In the genomic region with DNA sequence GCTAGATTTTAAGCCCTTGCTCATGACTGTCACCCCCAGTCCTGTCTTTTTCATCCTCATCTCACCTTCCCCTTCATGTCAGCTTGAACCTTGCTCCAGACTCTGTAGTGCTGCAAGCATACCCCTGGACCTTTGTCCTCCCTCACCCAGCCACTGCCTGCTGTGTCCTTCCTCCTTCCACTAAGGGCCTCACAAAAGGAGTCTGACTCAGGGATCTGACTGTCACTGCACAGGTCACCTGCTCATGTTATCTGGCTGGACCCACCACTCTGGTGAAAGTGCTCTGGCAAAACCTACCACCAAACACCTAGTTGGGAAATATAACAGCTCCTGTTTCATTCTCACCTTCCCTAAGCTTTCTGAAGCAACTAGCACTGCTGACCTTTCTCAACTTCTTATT, we compare ENCODE assay signal across 2 cellular contexts.
TF ChIP-seq lines count a peak whose summit lies in the region.

No MANE protein-coding gene starts in this region.

TF ChIP-seq in WTC11, 78 proteins besides CTCF, POLR2A, EP300 and RAD21 (continued from another document):
- TF ChIP-seq, protein P1, sequence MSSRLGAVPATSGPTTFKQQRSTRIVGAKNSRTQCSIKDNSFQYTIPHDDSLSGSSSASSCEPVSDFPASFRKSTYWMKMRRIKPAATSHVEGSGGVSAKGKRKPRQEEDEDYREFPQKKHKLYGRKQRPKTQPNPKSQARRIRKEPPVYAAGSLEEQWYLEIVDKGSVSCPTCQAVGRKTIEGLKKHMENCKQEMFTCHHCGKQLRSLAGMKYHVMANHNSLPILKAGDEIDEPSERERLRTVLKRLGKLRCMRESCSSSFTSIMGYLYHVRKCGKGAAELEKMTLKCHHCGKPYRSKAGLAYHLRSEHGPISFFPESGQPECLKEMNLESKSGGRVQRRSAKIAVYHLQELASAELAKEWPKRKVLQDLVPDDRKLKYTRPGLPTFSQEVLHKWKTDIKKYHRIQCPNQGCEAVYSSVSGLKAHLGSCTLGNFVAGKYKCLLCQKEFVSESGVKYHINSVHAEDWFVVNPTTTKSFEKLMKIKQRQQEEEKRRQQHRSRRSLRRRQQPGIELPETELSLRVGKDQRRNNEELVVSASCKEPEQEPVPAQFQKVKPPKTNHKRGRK (CRISPR knock-in tag; IDR thresholded peaks at IDR 0.05; ENCODE audit: borderline replicate concordance) = no peak
- no peak for TF ChIP-seq NR3C1 (CRISPR knock-in tag; conservative IDR thresholded peaks at IDR 0.05; ENCODE audit: low read depth)
- TF ChIP-seq EMX1 (CRISPR knock-in tag; IDR thresholded peaks at IDR 0.05) = no peak
- no peak for TF ChIP-seq ZNF317 (CRISPR knock-in tag; IDR thresholded peaks at IDR 0.05; ENCODE audit: borderline replicate concordance, low read depth)
- TF ChIP-seq, protein P2, sequence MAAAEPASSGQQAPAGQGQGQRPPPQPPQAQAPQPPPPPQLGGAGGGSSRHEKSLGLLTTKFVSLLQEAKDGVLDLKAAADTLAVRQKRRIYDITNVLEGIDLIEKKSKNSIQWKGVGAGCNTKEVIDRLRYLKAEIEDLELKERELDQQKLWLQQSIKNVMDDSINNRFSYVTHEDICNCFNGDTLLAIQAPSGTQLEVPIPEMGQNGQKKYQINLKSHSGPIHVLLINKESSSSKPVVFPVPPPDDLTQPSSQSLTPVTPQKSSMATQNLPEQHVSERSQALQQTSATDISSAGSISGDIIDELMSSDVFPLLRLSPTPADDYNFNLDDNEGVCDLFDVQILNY (CRISPR knock-in tag; IDR thresholded peaks at IDR 0.05) = no peak
TF ChIP-seq in WTC11: peak in this region for 0.

TF ChIP-seq in HepG2, 621 proteins besides CTCF, POLR2A, EP300 and RAD21 (continued from another document and continues in another):
- TF ChIP-seq, protein P3, sequence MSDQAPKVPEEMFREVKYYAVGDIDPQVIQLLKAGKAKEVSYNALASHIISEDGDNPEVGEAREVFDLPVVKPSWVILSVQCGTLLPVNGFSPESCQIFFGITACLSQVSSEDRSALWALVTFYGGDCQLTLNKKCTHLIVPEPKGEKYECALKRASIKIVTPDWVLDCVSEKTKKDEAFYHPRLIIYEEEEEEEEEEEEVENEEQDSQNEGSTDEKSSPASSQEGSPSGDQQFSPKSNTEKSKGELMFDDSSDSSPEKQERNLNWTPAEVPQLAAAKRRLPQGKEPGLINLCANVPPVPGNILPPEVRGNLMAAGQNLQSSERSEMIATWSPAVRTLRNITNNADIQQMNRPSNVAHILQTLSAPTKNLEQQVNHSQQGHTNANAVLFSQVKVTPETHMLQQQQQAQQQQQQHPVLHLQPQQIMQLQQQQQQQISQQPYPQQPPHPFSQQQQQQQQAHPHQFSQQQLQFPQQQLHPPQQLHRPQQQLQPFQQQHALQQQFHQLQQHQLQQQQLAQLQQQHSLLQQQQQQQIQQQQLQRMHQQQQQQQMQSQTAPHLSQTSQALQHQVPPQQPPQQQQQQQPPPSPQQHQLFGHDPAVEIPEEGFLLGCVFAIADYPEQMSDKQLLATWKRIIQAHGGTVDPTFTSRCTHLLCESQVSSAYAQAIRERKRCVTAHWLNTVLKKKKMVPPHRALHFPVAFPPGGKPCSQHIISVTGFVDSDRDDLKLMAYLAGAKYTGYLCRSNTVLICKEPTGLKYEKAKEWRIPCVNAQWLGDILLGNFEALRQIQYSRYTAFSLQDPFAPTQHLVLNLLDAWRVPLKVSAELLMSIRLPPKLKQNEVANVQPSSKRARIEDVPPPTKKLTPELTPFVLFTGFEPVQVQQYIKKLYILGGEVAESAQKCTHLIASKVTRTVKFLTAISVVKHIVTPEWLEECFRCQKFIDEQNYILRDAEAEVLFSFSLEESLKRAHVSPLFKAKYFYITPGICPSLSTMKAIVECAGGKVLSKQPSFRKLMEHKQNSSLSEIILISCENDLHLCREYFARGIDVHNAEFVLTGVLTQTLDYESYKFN (CRISPR knock-in tag; conservative IDR thresholded peaks at IDR 0.05) = peak; percentile 68
- TF ChIP-seq, protein P4, sequence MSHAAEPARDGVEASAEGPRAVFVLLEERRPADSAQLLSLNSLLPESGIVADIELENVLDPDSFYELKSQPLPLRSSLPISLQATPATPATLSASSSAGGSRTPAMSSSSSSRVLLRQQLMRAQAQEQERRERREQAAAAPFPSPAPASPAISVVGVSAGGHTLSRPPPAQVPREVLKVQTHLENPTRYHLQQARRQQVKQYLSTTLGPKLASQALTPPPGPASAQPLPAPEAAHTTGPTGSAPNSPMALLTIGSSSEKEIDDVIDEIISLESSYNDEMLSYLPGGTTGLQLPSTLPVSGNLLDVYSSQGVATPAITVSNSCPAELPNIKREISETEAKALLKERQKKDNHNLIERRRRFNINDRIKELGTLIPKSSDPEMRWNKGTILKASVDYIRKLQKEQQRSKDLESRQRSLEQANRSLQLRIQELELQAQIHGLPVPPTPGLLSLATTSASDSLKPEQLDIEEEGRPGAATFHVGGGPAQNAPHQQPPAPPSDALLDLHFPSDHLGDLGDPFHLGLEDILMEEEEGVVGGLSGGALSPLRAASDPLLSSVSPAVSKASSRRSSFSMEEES (CRISPR knock-in tag; IDR thresholded peaks at IDR 0.05) = peak; percentile 24; the same call in 1 of the 2 replicates
- TF ChIP-seq, protein P5, sequence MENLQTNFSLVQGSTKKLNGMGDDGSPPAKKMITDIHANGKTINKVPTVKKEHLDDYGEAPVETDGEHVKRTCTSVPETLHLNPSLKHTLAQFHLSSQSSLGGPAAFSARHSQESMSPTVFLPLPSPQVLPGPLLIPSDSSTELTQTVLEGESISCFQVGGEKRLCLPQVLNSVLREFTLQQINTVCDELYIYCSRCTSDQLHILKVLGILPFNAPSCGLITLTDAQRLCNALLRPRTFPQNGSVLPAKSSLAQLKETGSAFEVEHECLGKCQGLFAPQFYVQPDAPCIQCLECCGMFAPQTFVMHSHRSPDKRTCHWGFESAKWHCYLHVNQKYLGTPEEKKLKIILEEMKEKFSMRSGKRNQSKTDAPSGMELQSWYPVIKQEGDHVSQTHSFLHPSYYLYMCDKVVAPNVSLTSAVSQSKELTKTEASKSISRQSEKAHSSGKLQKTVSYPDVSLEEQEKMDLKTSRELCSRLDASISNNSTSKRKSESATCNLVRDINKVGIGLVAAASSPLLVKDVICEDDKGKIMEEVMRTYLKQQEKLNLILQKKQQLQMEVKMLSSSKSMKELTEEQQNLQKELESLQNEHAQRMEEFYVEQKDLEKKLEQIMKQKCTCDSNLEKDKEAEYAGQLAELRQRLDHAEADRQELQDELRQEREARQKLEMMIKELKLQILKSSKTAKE (CRISPR knock-in tag; IDR thresholded peaks at IDR 0.05; ENCODE audit: borderline replicate concordance) = peak; percentile 28; the same call in 1 of the 2 replicates
- TF ChIP-seq ZNF34 (CRISPR knock-in tag; IDR thresholded peaks at IDR 0.05; ENCODE audit: borderline replicate concordance) = no peak
- TF ChIP-seq, protein P6, sequence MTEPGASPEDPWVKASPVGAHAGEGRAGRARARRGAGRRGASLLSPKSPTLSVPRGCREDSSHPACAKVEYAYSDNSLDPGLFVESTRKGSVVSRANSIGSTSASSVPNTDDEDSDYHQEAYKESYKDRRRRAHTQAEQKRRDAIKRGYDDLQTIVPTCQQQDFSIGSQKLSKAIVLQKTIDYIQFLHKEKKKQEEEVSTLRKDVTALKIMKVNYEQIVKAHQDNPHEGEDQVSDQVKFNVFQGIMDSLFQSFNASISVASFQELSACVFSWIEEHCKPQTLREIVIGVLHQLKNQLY (CRISPR knock-in tag; IDR thresholded peaks at IDR 0.05) = peak; percentile 27; the same call in 1 of the 2 replicates
- peak; percentile 64 for TF ChIP-seq HNF4G (IDR thresholded peaks at IDR 0.05; ENCODE audit: borderline replicate concordance, low read depth, low read length)
- TF ChIP-seq HNF4G (CRISPR knock-in tag; IDR thresholded peaks at IDR 0.05; ENCODE audit: borderline replicate concordance, low read depth) = peak; percentile 79; the same call in 1 of the 2 replicates
- TF ChIP-seq ZNF547 (CRISPR knock-in tag; IDR thresholded peaks at IDR 0.05) = no peak
- TF ChIP-seq, protein P7, sequence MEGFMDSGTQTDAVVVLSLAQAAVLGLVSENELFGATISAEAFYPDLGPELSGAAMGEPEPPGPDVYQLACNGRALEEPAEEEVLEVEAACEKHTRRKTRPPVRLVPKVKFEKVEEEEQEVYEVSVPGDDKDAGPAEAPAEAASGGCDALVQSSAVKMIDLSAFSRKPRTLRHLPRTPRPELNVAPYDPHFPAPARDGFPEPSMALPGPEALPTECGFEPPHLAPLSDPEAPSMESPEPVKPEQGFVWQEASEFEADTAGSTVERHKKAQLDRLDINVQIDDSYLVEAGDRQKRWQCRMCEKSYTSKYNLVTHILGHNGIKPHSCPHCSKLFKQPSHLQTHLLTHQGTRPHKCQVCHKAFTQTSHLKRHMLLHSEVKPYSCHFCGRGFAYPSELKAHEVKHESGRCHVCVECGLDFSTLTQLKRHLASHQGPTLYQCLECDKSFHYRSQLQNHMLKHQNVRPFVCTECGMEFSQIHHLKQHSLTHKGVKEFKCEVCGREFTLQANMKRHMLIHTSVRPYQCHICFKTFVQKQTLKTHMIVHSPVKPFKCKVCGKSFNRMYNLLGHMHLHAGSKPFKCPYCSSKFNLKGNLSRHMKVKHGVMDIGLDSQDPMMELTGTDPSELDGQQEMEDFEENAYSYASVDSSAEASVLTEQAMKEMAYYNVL (CRISPR knock-in tag; IDR thresholded peaks at IDR 0.05; ENCODE audit: borderline replicate concordance) = no peak
- TF ChIP-seq SATB2 (CRISPR knock-in tag; IDR thresholded peaks at IDR 0.05) = no peak
- TF ChIP-seq, protein P8, sequence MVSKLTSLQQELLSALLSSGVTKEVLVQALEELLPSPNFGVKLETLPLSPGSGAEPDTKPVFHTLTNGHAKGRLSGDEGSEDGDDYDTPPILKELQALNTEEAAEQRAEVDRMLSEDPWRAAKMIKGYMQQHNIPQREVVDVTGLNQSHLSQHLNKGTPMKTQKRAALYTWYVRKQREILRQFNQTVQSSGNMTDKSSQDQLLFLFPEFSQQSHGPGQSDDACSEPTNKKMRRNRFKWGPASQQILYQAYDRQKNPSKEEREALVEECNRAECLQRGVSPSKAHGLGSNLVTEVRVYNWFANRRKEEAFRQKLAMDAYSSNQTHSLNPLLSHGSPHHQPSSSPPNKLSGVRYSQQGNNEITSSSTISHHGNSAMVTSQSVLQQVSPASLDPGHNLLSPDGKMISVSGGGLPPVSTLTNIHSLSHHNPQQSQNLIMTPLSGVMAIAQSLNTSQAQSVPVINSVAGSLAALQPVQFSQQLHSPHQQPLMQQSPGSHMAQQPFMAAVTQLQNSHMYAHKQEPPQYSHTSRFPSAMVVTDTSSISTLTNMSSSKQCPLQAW (CRISPR knock-in tag; IDR thresholded peaks at IDR 0.05) = peak; percentile 78
- no peak for TF ChIP-seq ZNF790 (CRISPR knock-in tag; IDR thresholded peaks at IDR 0.05; ENCODE audit: borderline replicate concordance)
- TF ChIP-seq MAFF (IDR thresholded peaks at IDR 0.05; ENCODE audit: low read depth, low read length) = 0 out of 2 replicates have a peak, but pooled peaks have one; percentile 1
- TF ChIP-seq KDM1A (CRISPR knock-in tag; IDR thresholded peaks at IDR 0.05) = 0 out of 2 replicates have a peak, but pooled peaks have one; percentile 5
- peak; percentile 90 for TF ChIP-seq HNF4A (CRISPR knock-in tag; IDR thresholded peaks at IDR 0.05)
- no peak; the same call in 1 of the 2 replicates for TF ChIP-seq ETV5 (CRISPR knock-in tag; IDR thresholded peaks at IDR 0.05; ENCODE audit: borderline replicate concordance)
- TF ChIP-seq SOX13 (IDR thresholded peaks at IDR 0.05) = no peak
- no peak for TF ChIP-seq SOX13 (CRISPR knock-in tag; conservative IDR thresholded peaks at IDR 0.05 in 1 of 2, IDR thresholded peaks at IDR 0.05 in 1 of 2)
- 0 out of 2 replicates have a peak, but pooled peaks have one; percentile 34 for TF ChIP-seq MXD4 (CRISPR knock-in tag; IDR thresholded peaks at IDR 0.05)
- TF ChIP-seq FOXO1 (CRISPR knock-in tag; IDR thresholded peaks at IDR 0.05) = 0 out of 2 replicates have a peak, but pooled peaks have one; percentile 30
- TF ChIP-seq RXRA (CRISPR knock-in tag; IDR thresholded peaks at IDR 0.05) = peak; percentile 47; the same call in 1 of the 2 replicates
- TF ChIP-seq, protein P9, sequence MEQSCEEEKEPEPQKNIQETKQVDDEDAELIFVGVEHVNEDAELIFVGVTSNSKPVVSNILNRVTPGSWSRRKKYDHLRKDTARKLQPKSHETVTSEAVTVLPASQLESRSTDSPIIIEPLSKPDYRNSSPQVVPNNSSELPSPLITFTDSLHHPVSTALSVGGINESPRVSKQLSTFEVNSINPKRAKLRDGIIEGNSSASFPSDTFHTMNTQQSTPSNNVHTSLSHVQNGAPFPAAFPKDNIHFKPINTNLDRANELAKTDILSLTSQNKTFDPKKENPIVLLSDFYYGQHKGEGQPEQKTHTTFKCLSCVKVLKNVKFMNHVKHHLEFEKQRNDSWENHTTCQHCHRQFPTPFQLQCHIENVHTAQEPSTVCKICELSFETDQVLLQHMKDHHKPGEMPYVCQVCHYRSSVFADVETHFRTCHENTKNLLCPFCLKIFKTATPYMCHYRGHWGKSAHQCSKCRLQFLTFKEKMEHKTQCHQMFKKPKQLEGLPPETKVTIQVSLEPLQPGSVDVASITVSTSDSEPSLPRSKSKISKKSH (CRISPR knock-in tag; IDR thresholded peaks at IDR 0.05; ENCODE audit: borderline replicate concordance) = no peak
- no peak for TF ChIP-seq ZC3H4 (CRISPR knock-in tag; IDR thresholded peaks at IDR 0.05; ENCODE audit: borderline replicate concordance)
- TF ChIP-seq, protein P10, sequence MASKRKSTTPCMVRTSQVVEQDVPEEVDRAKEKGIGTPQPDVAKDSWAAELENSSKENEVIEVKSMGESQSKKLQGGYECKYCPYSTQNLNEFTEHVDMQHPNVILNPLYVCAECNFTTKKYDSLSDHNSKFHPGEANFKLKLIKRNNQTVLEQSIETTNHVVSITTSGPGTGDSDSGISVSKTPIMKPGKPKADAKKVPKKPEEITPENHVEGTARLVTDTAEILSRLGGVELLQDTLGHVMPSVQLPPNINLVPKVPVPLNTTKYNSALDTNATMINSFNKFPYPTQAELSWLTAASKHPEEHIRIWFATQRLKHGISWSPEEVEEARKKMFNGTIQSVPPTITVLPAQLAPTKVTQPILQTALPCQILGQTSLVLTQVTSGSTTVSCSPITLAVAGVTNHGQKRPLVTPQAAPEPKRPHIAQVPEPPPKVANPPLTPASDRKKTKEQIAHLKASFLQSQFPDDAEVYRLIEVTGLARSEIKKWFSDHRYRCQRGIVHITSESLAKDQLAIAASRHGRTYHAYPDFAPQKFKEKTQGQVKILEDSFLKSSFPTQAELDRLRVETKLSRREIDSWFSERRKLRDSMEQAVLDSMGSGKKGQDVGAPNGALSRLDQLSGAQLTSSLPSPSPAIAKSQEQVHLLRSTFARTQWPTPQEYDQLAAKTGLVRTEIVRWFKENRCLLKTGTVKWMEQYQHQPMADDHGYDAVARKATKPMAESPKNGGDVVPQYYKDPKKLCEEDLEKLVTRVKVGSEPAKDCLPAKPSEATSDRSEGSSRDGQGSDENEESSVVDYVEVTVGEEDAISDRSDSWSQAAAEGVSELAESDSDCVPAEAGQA (IDR thresholded peaks at IDR 0.05; ENCODE audit: low read depth) = no peak
- TF ChIP-seq, protein P10 (CRISPR knock-in tag; IDR thresholded peaks at IDR 0.05; ENCODE audit: borderline replicate concordance) = no peak
